In the genomic region with DNA sequence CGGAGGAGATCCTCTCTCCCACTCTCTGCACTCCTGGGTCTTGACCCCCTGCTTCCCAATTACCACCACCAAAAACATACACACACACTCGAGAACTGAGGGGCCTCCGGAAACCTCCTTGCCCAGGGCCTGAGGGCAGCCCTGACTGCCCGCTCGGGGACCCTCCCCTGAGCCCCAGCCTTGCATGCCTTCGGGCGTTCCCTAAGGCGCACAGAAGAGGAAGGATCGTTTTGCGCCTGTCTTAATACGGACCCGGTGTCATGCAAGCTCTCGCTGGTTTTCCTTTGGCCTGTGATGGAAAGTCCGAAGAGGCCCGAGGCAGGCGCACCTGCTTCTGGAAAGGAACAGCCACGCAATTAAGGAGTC, we compare ENCODE assay signal across 9 cellular contexts. TPM values are rescaled to one million over a fixed set of nuclear protein-coding genes. Genes with fewer than 3 reads are reported as not detected.
DNase-seq lines count a peak whose midpoint lies in the region; ATAC-seq and TF ChIP-seq lines count a peak whose summit lies in the region.
"Had no signal": no experiment of that assay in that cellular context is flagged by ENCODE, and none has a peak within 500 bp of the region (broad histone marks: within the 10 kb centered on the region; RNA-seq: fewer than 3 reads in every experiment).

No MANE protein-coding gene starts in this region.

- H3K27me3 ChIP-seq in Peyer's patch, result peaks cover 0 to 14% of the 10 kb centered on the region in 2 donors
- H3K27me3 ChIP-seq in iPS-18a (ENCODE audit: control insufficient read depth, insufficient read depth, low read length), result peaks cover 77% of the 10 kb centered on the region
- H3K27me3 ChIP-seq in suprapubic skin, result peaks cover 78% of the 10 kb centered on the region

- peaks cover 0 to 18% (median 0%) of the 10 kb centered on the region in 4 donors for H3K4me1 ChIP-seq in Peyer's patch
- peaks cover 13% of the 10 kb centered on the region for H3K4me1 ChIP-seq in iPS-18a (ENCODE audit: control insufficient read depth, low read depth, low read length)
- peaks cover 17% of the 10 kb centered on the region for H3K4me1 ChIP-seq in suprapubic skin

- no peaks in the 10 kb centered on the region for H3K9me3 Mint-ChIP-seq in activated T-cell treated with anti-CD3 and anti-CD28 coated beads, Interleukin-2, amount 50 U/mL, for 72 hours
- H3K9me3 Mint-ChIP-seq: activated T-helper 2 cell treated with anti-CD3 and anti-CD28 coated beads, Interferon-gamma antibody, Interleukin-2, Interleukin-4, amounts not matched to agents 10 μg/mL and 5 μg/mL and 100 μg/mL, durations not matched to agents 14 hours and 24 hours and 36 hours had no signal

- H3K4me1 Mint-ChIP-seq in activated T-cell treated with anti-CD3 and anti-CD28 coated beads, Interleukin-2, amount 50 U/mL, for 72 hours (ENCODE audit: low read depth), result peaks cover 9% of the 10 kb centered on the region

- peaks cover 0 to 2% of the 10 kb centered on the region in 2 donors for H3K36me3 Mint-ChIP-seq in activated T-cell treated with anti-CD3 and anti-CD28 coated beads, Interleukin-2, amount 50 U/mL, for 72 hours (ENCODE audit: insufficient read depth in 2 of 2)

- H3K4me3 ChIP-seq in Peyer's patch (peak overlapping the region in 3 of 4 donors; percentile 47 to 70 (median 63)), iPS-18a (ENCODE audit: low read length) (peak overlapping the region; percentile 72), suprapubic skin (peak overlapping the region; percentile 60)

- peaks cover 54% of the 10 kb centered on the region for H3K27me3 Mint-ChIP-seq in activated T-cell treated with anti-CD3 and anti-CD28 coated beads, Interleukin-2, amount 50 U/mL, for 72 hours (ENCODE audit: low read depth)

- TF ChIP-seq CTCF in Peyer's patch (IDR thresholded peaks at IDR 0.05) (no peak), suprapubic skin (IDR thresholded peaks at IDR 0.05) (no peak)

- H3K4me3 Mint-ChIP-seq in activated T-cell treated with anti-CD3 and anti-CD28 coated beads, Interleukin-2, amount 50 U/mL, for 72 hours, result peak overlapping the region; percentile 74

- WGBS in suprapubic skin, result 27% methylated on average over 13 of the region's 17 CpGs

- TF ChIP-seq POLR2A in Peyer's patch (IDR thresholded peaks at IDR 0.05) (no peak), suprapubic skin (IDR thresholded peaks at IDR 0.05) (no peak)

- DNase-seq in activated T-cell treated with anti-CD3 and anti-CD28 coated beads, Interleukin-2, amount 50 U/mL, for 72 hours, result no peak
- DNase-seq in activated T-cell treated with anti-CD3 and anti-CD28 coated beads, Interleukin-2, amount 50 U/mL, for 1 hour, result no peak
- DNase-seq in Peyer's patch (no peak), suprapubic skin (ENCODE audit: low spot score in 2 of 2) (peak in 1 of 2 donors; percentile 40), mucosa of gallbladder (ENCODE audit: low spot score) (no peak), NCI-H1930 (lab: John Stamatoyannopoulos, UW) (no peak)

- H3K27ac ChIP-seq in Peyer's patch, result no peak overlapping the region
- H3K27ac ChIP-seq in iPS-18a (ENCODE audit: low read length), result no peak overlapping the region
- H3K27ac ChIP-seq in suprapubic skin, result no peak overlapping the region

- no peaks in the 10 kb centered on the region for H3K36me3 ChIP-seq in Peyer's patch
- no peaks in the 10 kb centered on the region for H3K36me3 ChIP-seq in iPS-18a (ENCODE audit: control insufficient read depth, low read depth, low read length)
- no peaks in the 10 kb centered on the region for H3K36me3 ChIP-seq in suprapubic skin

- TF ChIP-seq EP300 in suprapubic skin (IDR thresholded peaks at IDR 0.05), result no peak

- H3K9ac ChIP-seq in iPS-18a (ENCODE audit: low read length), result no peak overlapping the region

- no peak overlapping the region for H3K27ac Mint-ChIP-seq in activated T-cell treated with anti-CD3 and anti-CD28 coated beads, Interleukin-2, amount 50 U/mL, for 72 hours
- H3K27ac Mint-ChIP-seq: activated T-helper 2 cell treated with anti-CD3 and anti-CD28 coated beads, Interferon-gamma antibody, Interleukin-2, Interleukin-4, amounts not matched to agents 10 μg/mL and 5 μg/mL and 100 μg/mL, durations not matched to agents 14 hours and 24 hours and 36 hours had no signal

- ATAC-seq in activated T-cell treated with anti-CD3 and anti-CD28 coated beads, Interleukin-2, amount 50 U/mL, for 72 hours (replicated peaks in 1 of 2), result peak; percentile 8 to 14
- no peak for ATAC-seq in HG03025 (IDR thresholded peaks at IDR 0.05; ENCODE audit: low FRiP score, unreplicated experiment)

- no peaks in the 10 kb centered on the region for H3K9me3 ChIP-seq in Peyer's patch
- no peaks in the 10 kb centered on the region for H3K9me3 ChIP-seq in iPS-18a (ENCODE audit: control insufficient read depth, low read depth, low read length)
- no peaks in the 10 kb centered on the region for H3K9me3 ChIP-seq in suprapubic skin

RNA-seq across cellular contexts. Expression of a gene that starts 19.8 kb away (rescaled TPM):
- total RNA-seq in activated T-cell treated with anti-CD3 and anti-CD28 coated beads, Interleukin-2, amount 50 U/mL, for 72 hours, result not detected
- under 1 TPM in 2 of 4 donors, not detected in 2; 0.18 to 0.40 TPM for total RNA-seq in Peyer's patch
- total RNA-seq in suprapubic skin, result 1 to 10 TPM in 2 of 4 donors, under 1 TPM in 2; 0.30 to 1.5 (median 0.84) TPM
- not detected for total RNA-seq in mucosa of gallbladder
- total RNA-seq: activated T-helper 2 cell treated with anti-CD3 and anti-CD28 coated beads, Interferon-gamma antibody, Interleukin-2, Interleukin-4, amounts not matched to agents 10 μg/mL and 5 μg/mL and 100 μg/mL, durations not matched to agents 14 hours and 24 hours and 36 hours had no signal
